9 cellular contexts compared by ENCODE assay signal in the genomic region with DNA sequence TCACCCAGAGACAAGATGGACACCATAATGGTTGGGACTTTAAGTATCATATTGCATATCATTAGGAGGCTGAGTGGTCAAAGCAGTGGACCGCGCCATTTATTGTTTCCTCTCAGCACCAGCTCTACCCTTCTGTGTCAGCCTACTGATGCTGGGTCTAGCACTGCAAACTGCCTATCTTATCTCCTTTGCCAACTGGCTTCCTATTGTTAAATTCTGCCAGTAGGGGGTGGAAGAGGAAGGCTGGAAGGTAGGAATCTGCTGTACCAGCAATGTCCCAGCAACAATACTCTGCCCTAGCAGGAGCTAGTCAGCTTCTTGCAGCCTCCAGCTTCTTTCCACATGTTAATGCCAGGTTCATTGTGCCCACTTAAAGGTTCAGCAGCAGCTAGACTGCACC.
DNase-seq lines count a peak whose midpoint lies in the region; ATAC-seq, FAIRE-seq and TF ChIP-seq lines count a peak whose summit lies in the region.
"Had no signal": no experiment of that assay in that cellular context is flagged by ENCODE, and none has a peak within 500 bp of the region (broad histone marks: within the 10 kb centered on the region; RNA-seq: fewer than 3 reads in every experiment).

No MANE protein-coding gene starts in this region.

- no peak overlapping the region for H3K4me3 Mint-ChIP-seq in activated naive CD8-positive, alpha-beta T cell treated with anti-CD3 and anti-CD28 coated beads, Interleukin-2, amount 50 U/mL, for 24 hours
- H3K4me3 Mint-ChIP-seq: T-cell had no signal

- in situ Hi-C loops in SK-MEL-5 (cut with HindIII; ENCODE audit: low pct_unique_long_range_greater_than_20kb, low sequenced_read_pairs), result no loop called here

- H3K36me3 ChIP-seq in DND-41 (ENCODE audit: insufficient read depth, low read length) (no peaks in the 10 kb centered on the region), keratinocyte (ENCODE audit: control insufficient read depth in 2 of 2, extremely low read depth in 1 of 2, insufficient read depth in 2 of 2, low read length in 2 of 2) (no peaks in the 10 kb centered on the region)

- dilution Hi-C loops in keratinocyte (cut with MboI; ENCODE audit: extremely low pct_ligation_motif_present, low sequenced_read_pairs), result no loop called here

- H3K79me2 ChIP-seq in DND-41 (ENCODE audit: insufficient read depth, low read length), result no peaks in the 10 kb centered on the region
- H3K79me2 ChIP-seq in keratinocyte (ENCODE audit: control insufficient read depth, insufficient read depth, low read length), result no peaks in the 10 kb centered on the region

- H3K4me3 ChIP-seq in DND-41 (ENCODE audit: low read depth in 1 of 2, low read length in 2 of 2) (no peak overlapping the region), keratinocyte (ENCODE audit: control insufficient read depth in 2 of 3, extremely low read depth in 1 of 3, insufficient read depth in 2 of 3, low read depth in 1 of 3, low read length in 3 of 3) (no peak overlapping the region)

- peak; percentile 63 for ATAC-seq in DND-41 (ENCODE audit: insufficient read depth, low read depth)
- ATAC-seq in GM21576 (IDR thresholded peaks at IDR 0.05; ENCODE audit: unreplicated experiment), result peak; percentile 47
- ATAC-seq in activated naive CD8-positive, alpha-beta T cell treated with anti-CD3 and anti-CD28 coated beads, Interleukin-2, amount 50 U/mL, for 24 hours, result no peak
- ATAC-seq in GM18907 (IDR thresholded peaks at IDR 0.05; ENCODE audit: unreplicated experiment), result no peak

- peak; percentile 58 for TF ChIP-seq CTCF in DND-41 (IDR thresholded peaks at IDR 0.05; ENCODE audit: borderline replicate concordance, extremely low read depth, low read length, poor library complexity, severe bottlenecking)
- peak; percentile 41 to 58 (median 50) for TF ChIP-seq CTCF in keratinocyte (optimal IDR thresholded peaks at IDR 0.05 in 1 of 3, IDR thresholded peaks at IDR 0.05 in 1 of 3, conservative IDR thresholded peaks at IDR 0.05 in 1 of 3; ENCODE audit: extremely low read depth in 1 of 3, insufficient read depth in 2 of 3, low read length in 3 of 3)

- H3K27ac ChIP-seq in DND-41 (ENCODE audit: low read length), result no peak overlapping the region
- no peak overlapping the region for H3K27ac ChIP-seq in keratinocyte (ENCODE audit: control insufficient read depth, insufficient read depth, low read length)

- H2AFZ ChIP-seq in DND-41 (ENCODE audit: low read depth, low read length), result no peak overlapping the region
- no peak overlapping the region for H2AFZ ChIP-seq in keratinocyte (ENCODE audit: control insufficient read depth, low read length)

- H3K27me3 ChIP-seq in DND-41 (ENCODE audit: insufficient read depth, low read length, poor library complexity) (no peaks in the 10 kb centered on the region), keratinocyte (ENCODE audit: control insufficient read depth, extremely low read depth, insufficient read depth, low read length) (no peaks in the 10 kb centered on the region)

- DNase-seq in DND-41 (peak; percentile 18), SK-MEL-5 (ENCODE audit: low read depth, low spot score) (peak; percentile 75), keratinocyte (ENCODE audit: low read depth, low spot score) (no peak), posterior vena cava (ENCODE audit: low spot score) (no peak), head of caudate nucleus (no peak)
- no peak for DNase-seq in activated naive CD8-positive, alpha-beta T cell treated with anti-CD3 and anti-CD28 coated beads, Interleukin-2, amount 50 U/mL, for 24 hours

- no peak overlapping the region for H3K4me2 ChIP-seq in DND-41 (ENCODE audit: insufficient read depth, low read length)
- no peak overlapping the region for H3K4me2 ChIP-seq in keratinocyte (ENCODE audit: control insufficient read depth, extremely low read depth, insufficient read depth, low read depth, low read length)

- FAIRE-seq in keratinocyte (lab: Jason Lieb, UNC), result no peak

- intact Hi-C loops in posterior vena cava (cut with DNase I), result no loop called here
- intact Hi-C loops in head of caudate nucleus (cut with DNase I), result no loop called here

- H3K4me1 Mint-ChIP-seq in activated naive CD8-positive, alpha-beta T cell treated with anti-CD3 and anti-CD28 coated beads, Interleukin-2, amount 50 U/mL, for 24 hours, result peaks cover 6% of the 10 kb centered on the region
- H3K4me1 Mint-ChIP-seq: T-cell had no signal

- no peak overlapping the region for H3K9ac ChIP-seq in DND-41 (ENCODE audit: low read depth, low read length)
- H3K9ac ChIP-seq in keratinocyte (ENCODE audit: control insufficient read depth, extremely low read depth, insufficient read depth, low read length), result no peak overlapping the region

- no peaks in the 10 kb centered on the region for H3K9me3 Mint-ChIP-seq in activated naive CD8-positive, alpha-beta T cell treated with anti-CD3 and anti-CD28 coated beads, Interleukin-2, amount 50 U/mL, for 24 hours
- H3K9me3 Mint-ChIP-seq: T-cell had no signal

- H3K4me1 ChIP-seq in DND-41 (ENCODE audit: insufficient read depth, low read length) (no peaks in the 10 kb centered on the region), keratinocyte (ENCODE audit: control insufficient read depth, extremely low read depth, insufficient read depth, low read length) (no peaks in the 10 kb centered on the region)

- H3K9me3 ChIP-seq in DND-41 (ENCODE audit: insufficient read depth, low read length, severe bottlenecking) (no peaks in the 10 kb centered on the region), keratinocyte (ENCODE audit: control insufficient read depth, low read depth, low read length) (no peaks in the 10 kb centered on the region)

- peaks cover 2% of the 10 kb centered on the region for H3K27me3 Mint-ChIP-seq in activated naive CD8-positive, alpha-beta T cell treated with anti-CD3 and anti-CD28 coated beads, Interleukin-2, amount 50 U/mL, for 24 hours

- H3K27ac Mint-ChIP-seq in activated naive CD8-positive, alpha-beta T cell treated with anti-CD3 and anti-CD28 coated beads, Interleukin-2, amount 50 U/mL, for 24 hours, result no peak overlapping the region
- H3K27ac Mint-ChIP-seq: T-cell had no signal

- no peaks in the 10 kb centered on the region for H3K9me1 ChIP-seq in keratinocyte (ENCODE audit: control insufficient read depth, extremely low read depth, insufficient read depth, low read length)

- H4K20me1 ChIP-seq in DND-41 (ENCODE audit: insufficient read depth, low read length) (no peaks in the 10 kb centered on the region), keratinocyte (ENCODE audit: control insufficient read depth, extremely low read depth, insufficient read depth, low read length) (no peaks in the 10 kb centered on the region)

- no peaks in the 10 kb centered on the region for H3K36me3 Mint-ChIP-seq in activated naive CD8-positive, alpha-beta T cell treated with anti-CD3 and anti-CD28 coated beads, Interleukin-2, amount 50 U/mL, for 24 hours (ENCODE audit: low read depth)
- H3K36me3 Mint-ChIP-seq: T-cell had no signal

Comparison
In these comparisons a context has a peak if more than half of its experiments do, and no peak if none do; other contexts are left out.
1. ATAC-seq: peak in DND-41 (single experiment) and GM21576 (single experiment); none in activated naive CD8-positive, alpha-beta T cell treated with anti-CD3 and anti-CD28 coated beads, Interleukin-2, amount 50 U/mL, for 24 hours (single experiment) and GM18907 (single experiment).
2. DNase-seq: peak in DND-41 (single experiment) and SK-MEL-5 (single experiment); none in keratinocyte (single experiment), posterior vena cava (single experiment), activated naive CD8-positive, alpha-beta T cell treated with anti-CD3 and anti-CD28 coated beads, Interleukin-2, amount 50 U/mL, for 24 hours (single experiment) and head of caudate nucleus (0 of 42).